Comparison of ENCODE assay signal across 9 cellular contexts in genomic region chr3:48845170-48845569, GRCh38. TPM values are rescaled to one million over a fixed set of nuclear protein-coding genes. Genes with fewer than 3 reads are reported as not detected.
DNase-seq lines count a peak whose midpoint lies in the region; FAIRE-seq and TF ChIP-seq lines count a peak whose summit lies in the region.
"Had no signal": no experiment of that assay in that cellular context is flagged by ENCODE, and none has a peak within 500 bp of the region (broad histone marks: within the 10 kb centered on the region; RNA-seq: fewer than 3 reads in every experiment).

No MANE protein-coding gene starts in this region.

- no peaks in the 10 kb centered on the region for H3K36me3 ChIP-seq in adrenal gland (replicated peaks in 1 of 2)
- H3K36me3 ChIP-seq in mesenchymal stem cell (ENCODE audit: control insufficient read depth in 1 of 2, insufficient read depth in 2 of 2, low read depth in 1 of 2, low read length in 2 of 2) = peaks cover 0 to 3% of the 10 kb centered on the region in 2 experiments
- H3K36me3 ChIP-seq: uterus had no signal

- no peak overlapping the region for H2AK5ac ChIP-seq in mesenchymal stem cell (ENCODE audit: low read length, severe bottlenecking)

- H3K9me3 ChIP-seq in adrenal gland (replicated peaks in 1 of 3) (no peaks in the 10 kb centered on the region), mesenchymal stem cell (ENCODE audit: control insufficient read depth, low read length) (no peaks in the 10 kb centered on the region)
- H3K9me3 ChIP-seq: uterus had no signal

- peak in 1 of 2 donors; percentile 30 for TF ChIP-seq POLR2A in adrenal gland (IDR thresholded peaks at IDR 0.05)

- DNase-seq in AG10803 (ENCODE audit: low read depth) (peak; percentile 40), ELR (ENCODE audit: low read depth) (peak; percentile 9), adrenal gland (peak in 5 of 7 donors; percentile 47 to 66 (median 59)), mesenchymal stem cell (peak; percentile 63), NCI-H226 (no peak), G401 (ENCODE audit: low spot score) (no peak), frontal cortex (ENCODE audit: low spot score in 2 of 2) (no peak)
- no peak for DNase-seq in activated CD4-positive, CD25-positive, alpha-beta regulatory T cell (lab: John Stamatoyannopoulos, UW)
- DNase-seq: uterus had no signal

- H2AFZ ChIP-seq in mesenchymal stem cell (ENCODE audit: low read depth, low read length) = no peak overlapping the region

- no peak overlapping the region for H3K23ac ChIP-seq in mesenchymal stem cell (ENCODE audit: low read length in 2 of 2)

- H4K8ac ChIP-seq in mesenchymal stem cell (ENCODE audit: low read length) = no peak overlapping the region

- H4K91ac ChIP-seq in mesenchymal stem cell (ENCODE audit: low read length) = no peak overlapping the region

- H2BK15ac ChIP-seq in mesenchymal stem cell (ENCODE audit: low read depth, poor library complexity, severe bottlenecking) = no peak overlapping the region

- no peaks in the 10 kb centered on the region for H3K27me3 ChIP-seq in adrenal gland
- H3K27me3 ChIP-seq in mesenchymal stem cell (ENCODE audit: control insufficient read depth in 1 of 2, insufficient read depth in 1 of 2, low read length in 2 of 2) = no peaks in the 10 kb centered on the region
- H3K27me3 ChIP-seq: uterus had no signal

- no peak overlapping the region for H3K4ac ChIP-seq in mesenchymal stem cell (ENCODE audit: low read depth in 1 of 2, low read length in 2 of 2)

- H3K4me1 ChIP-seq in adrenal gland (replicated peaks in 1 of 2) = peaks cover 14 to 28% of the 10 kb centered on the region in 2 donors
- H3K4me1 ChIP-seq in mesenchymal stem cell (ENCODE audit: control insufficient read depth, insufficient read depth, low read depth, low read length) = peaks cover 11% of the 10 kb centered on the region

- intact Hi-C loops in adrenal gland (cut with DNase I) = no loop called here

- no peak for TF ChIP-seq CTCF in AG10803 (conservative IDR thresholded peaks at IDR 0.05; ENCODE audit: low read length)
- no peak for TF ChIP-seq CTCF in adrenal gland (IDR thresholded peaks at IDR 0.05)

- WGBS in adrenal gland, 4 donors = 16 to 31% (median 26%) methylated on average over 2 of the region's 2 CpGs
- WGBS in mesenchymal stem cell = 60% methylated on average over 2 of the region's 2 CpGs

- peaks cover 9% of the 10 kb centered on the region for H3K79me1 ChIP-seq in mesenchymal stem cell (replicated peaks; ENCODE audit: low read length, poor library complexity, severe bottlenecking)

- H2BK120ac ChIP-seq in mesenchymal stem cell (ENCODE audit: low read depth, low read length) = no peak overlapping the region

- H3K14ac ChIP-seq in mesenchymal stem cell (ENCODE audit: low read length in 2 of 2) = no peak overlapping the region

- no peak overlapping the region for H2BK5ac ChIP-seq in mesenchymal stem cell (ENCODE audit: low read depth, low read length, poor library complexity, severe bottlenecking)

- H3K4me3 ChIP-seq in AG10803 (ENCODE audit: low read length) (no peak overlapping the region), adrenal gland (peak overlapping the region in 1 of 4 donors; percentile 77), mesenchymal stem cell (ENCODE audit: insufficient read depth in 1 of 2, low read depth in 1 of 2, low read length in 2 of 2) (peak overlapping the region in 1 of 2 experiments; percentile 90)

- FAIRE-seq in frontal cortex (lab: Jason Lieb, UNC) = no peak

- H3K27ac ChIP-seq in adrenal gland (peak overlapping the region; percentile 8 to 99 (median 83)), mesenchymal stem cell (ENCODE audit: low read length, poor library complexity, severe bottlenecking) (no peak overlapping the region)
- H3K27ac ChIP-seq: uterus had no signal

- in situ Hi-C loops in G401 (cut with HindIII; ENCODE audit: low sequenced_read_pairs) = no loop called here

- no peak overlapping the region for H2BK12ac ChIP-seq in mesenchymal stem cell (ENCODE audit: low read length in 2 of 2)

- H3K4me2 ChIP-seq in mesenchymal stem cell (ENCODE audit: low read length, poor library complexity, severe bottlenecking) = peak overlapping the region; percentile 29

- H3K18ac ChIP-seq in mesenchymal stem cell (ENCODE audit: low read depth in 1 of 2, low read length in 2 of 2) = no peak overlapping the region

- peak overlapping the region; percentile 93 for H3K9ac ChIP-seq in mesenchymal stem cell (ENCODE audit: low read length)

RNA-seq across cellular contexts. Expression of gene PRKAR2A, which starts 2.5 kb away (rescaled TPM):
- total RNA-seq in adrenal gland (100 to 1,000 TPM in 2 of 8 donors, 10 to 100 TPM in 6; 33.0 to 177 (median 68.5) TPM), frontal cortex (32.2 TPM)
- polyA plus RNA-seq in adrenal gland = 10 to 100 TPM in 2 of 3 donors, 1 to 10 TPM in 1; 8.4 to 41.1 (median 12.6) TPM
- 40.5 TPM for polyA plus RNA-seq in mesenchymal stem cell (2013, experiment 1 of 2)
- polyA plus RNA-seq in mesenchymal stem cell (2013, experiment 2 of 2) = 41.5 TPM
- 10.8 and 16.7 TPM in 2 replicates for total RNA-seq in G401 (2014; rRNA removed; shearing (Covaris generic))

RNA-seq across cellular contexts. Expression of gene SLC25A20, which starts 53.5 kb away (rescaled TPM):
- 10 to 100 TPM; 31.8 to 63.6 (median 49.1) TPM for total RNA-seq in adrenal gland
- polyA plus RNA-seq in adrenal gland = 10 to 100 TPM; 15.5 to 70.6 (median 18.1) TPM
- polyA plus RNA-seq in mesenchymal stem cell (2013, experiment 1 of 2) = 11.0 TPM
- 11.6 TPM for polyA plus RNA-seq in mesenchymal stem cell (2013, experiment 2 of 2)
- total RNA-seq in G401 (2014; rRNA removed; shearing (Covaris generic)) = 16.0 and 30.1 TPM in 2 replicates
- total RNA-seq in frontal cortex = 9.0 TPM

Comparison
In these comparisons a context has a peak if more than half of its experiments do, and no peak if none do; other contexts are left out.
1. DNase-seq: peak in AG10803 (single experiment), ELR (single experiment), adrenal gland (5 of 7) and mesenchymal stem cell (single experiment); none in NCI-H226 (single experiment), G401 (single experiment), frontal cortex (0 of 2) and activated CD4-positive, CD25-positive, alpha-beta regulatory T cell (0 of 4).